1 cellular context compared by ENCODE assay signal in the genomic region with DNA sequence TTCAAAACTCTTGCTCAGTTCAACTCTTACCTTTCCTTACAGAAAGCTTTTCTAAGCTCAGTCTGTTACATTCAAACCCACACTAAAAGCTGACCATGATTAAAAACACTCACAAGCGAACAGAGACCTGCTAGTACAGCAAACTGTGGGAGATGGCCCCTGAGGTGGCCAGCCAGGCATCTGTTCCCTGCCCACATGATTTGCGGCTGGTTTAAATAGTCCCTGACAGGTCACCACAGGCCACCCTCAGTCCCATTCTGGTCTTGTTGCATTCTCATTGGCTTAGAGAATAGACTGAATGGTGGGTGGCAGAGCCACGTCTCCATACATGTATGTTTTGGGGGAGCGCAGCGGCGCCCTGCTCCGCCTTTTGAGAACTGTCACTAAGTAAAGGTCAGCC.
TF ChIP-seq lines count a peak whose summit lies in the region.

No MANE protein-coding gene starts in this region.

TF ChIP-seq in SK-N-SH, 30 proteins besides CTCF, POLR2A, EP300 and RAD21:
- TF ChIP-seq YY1 (IDR thresholded peaks at IDR 0.05; ENCODE audit: low read depth) (no peak), SIN3A (IDR thresholded peaks at IDR 0.05; ENCODE audit: borderline replicate concordance, low read depth, low read length) (no peak), RFX5 (IDR thresholded peaks at IDR 0.05; ENCODE audit: low read length) (no peak), CHD2 (IDR thresholded peaks at IDR 0.05; ENCODE audit: low read length, partially characterized antibody) (no peak), SMC3 (IDR thresholded peaks at IDR 0.05; ENCODE audit: low read depth, low read length) (no peak), RCOR1 (IDR thresholded peaks at IDR 0.05; ENCODE audit: low read length) (no peak), ELF1 (IDR thresholded peaks at IDR 0.05) (no peak), FOXM1 (IDR thresholded peaks at IDR 0.05; ENCODE audit: low read depth) (no peak), NRF1 (IDR thresholded peaks at IDR 0.05; ENCODE audit: low read depth, low read length) (no peak), GABPA (IDR thresholded peaks at IDR 0.05; ENCODE audit: low read depth) (no peak), EZH2phosphoT487 (IDR thresholded peaks at IDR 0.05; ENCODE audit: borderline replicate concordance, low read depth) (no peak), FOSL2 (IDR thresholded peaks at IDR 0.05; ENCODE audit: borderline replicate concordance, low read depth) (no peak), POLR2AphosphoS5 (IDR thresholded peaks at IDR 0.05; ENCODE audit: low read depth, low read length) (no peak), MEF2A (IDR thresholded peaks at IDR 0.05; ENCODE audit: borderline replicate concordance, low read depth) (no peak), RXRA (IDR thresholded peaks at IDR 0.05; ENCODE audit: borderline replicate concordance, low read depth) (no peak), GATA2 (CRISPR knock-in tag; IDR thresholded peaks at IDR 0.05) (no peak)
- TF ChIP-seq, protein P1, sequence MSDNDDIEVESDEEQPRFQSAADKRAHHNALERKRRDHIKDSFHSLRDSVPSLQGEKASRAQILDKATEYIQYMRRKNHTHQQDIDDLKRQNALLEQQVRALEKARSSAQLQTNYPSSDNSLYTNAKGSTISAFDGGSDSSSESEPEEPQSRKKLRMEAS (IDR thresholded peaks at IDR 0.05; ENCODE audit: low read depth), result no peak
- TF ChIP-seq, protein P2, sequence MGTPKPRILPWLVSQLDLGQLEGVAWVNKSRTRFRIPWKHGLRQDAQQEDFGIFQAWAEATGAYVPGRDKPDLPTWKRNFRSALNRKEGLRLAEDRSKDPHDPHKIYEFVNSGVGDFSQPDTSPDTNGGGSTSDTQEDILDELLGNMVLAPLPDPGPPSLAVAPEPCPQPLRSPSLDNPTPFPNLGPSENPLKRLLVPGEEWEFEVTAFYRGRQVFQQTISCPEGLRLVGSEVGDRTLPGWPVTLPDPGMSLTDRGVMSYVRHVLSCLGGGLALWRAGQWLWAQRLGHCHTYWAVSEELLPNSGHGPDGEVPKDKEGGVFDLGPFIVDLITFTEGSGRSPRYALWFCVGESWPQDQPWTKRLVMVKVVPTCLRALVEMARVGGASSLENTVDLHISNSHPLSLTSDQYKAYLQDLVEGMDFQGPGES (IDR thresholded peaks at IDR 0.05; ENCODE audit: low read depth, low read length), result no peak
- TF ChIP-seq, protein P3, sequence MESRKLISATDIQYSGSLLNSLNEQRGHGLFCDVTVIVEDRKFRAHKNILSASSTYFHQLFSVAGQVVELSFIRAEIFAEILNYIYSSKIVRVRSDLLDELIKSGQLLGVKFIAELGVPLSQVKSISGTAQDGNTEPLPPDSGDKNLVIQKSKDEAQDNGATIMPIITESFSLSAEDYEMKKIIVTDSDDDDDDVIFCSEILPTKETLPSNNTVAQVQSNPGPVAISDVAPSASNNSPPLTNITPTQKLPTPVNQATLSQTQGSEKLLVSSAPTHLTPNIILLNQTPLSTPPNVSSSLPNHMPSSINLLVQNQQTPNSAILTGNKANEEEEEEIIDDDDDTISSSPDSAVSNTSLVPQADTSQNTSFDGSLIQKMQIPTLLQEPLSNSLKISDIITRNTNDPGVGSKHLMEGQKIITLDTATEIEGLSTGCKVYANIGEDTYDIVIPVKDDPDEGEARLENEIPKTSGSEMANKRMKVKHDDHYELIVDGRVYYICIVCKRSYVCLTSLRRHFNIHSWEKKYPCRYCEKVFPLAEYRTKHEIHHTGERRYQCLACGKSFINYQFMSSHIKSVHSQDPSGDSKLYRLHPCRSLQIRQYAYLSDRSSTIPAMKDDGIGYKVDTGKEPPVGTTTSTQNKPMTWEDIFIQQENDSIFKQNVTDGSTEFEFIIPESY (IDR thresholded peaks at IDR 0.05; ENCODE audit: borderline replicate concordance, low read depth), result no peak
